12 cellular contexts compared by ENCODE assay signal in the genomic region with DNA sequence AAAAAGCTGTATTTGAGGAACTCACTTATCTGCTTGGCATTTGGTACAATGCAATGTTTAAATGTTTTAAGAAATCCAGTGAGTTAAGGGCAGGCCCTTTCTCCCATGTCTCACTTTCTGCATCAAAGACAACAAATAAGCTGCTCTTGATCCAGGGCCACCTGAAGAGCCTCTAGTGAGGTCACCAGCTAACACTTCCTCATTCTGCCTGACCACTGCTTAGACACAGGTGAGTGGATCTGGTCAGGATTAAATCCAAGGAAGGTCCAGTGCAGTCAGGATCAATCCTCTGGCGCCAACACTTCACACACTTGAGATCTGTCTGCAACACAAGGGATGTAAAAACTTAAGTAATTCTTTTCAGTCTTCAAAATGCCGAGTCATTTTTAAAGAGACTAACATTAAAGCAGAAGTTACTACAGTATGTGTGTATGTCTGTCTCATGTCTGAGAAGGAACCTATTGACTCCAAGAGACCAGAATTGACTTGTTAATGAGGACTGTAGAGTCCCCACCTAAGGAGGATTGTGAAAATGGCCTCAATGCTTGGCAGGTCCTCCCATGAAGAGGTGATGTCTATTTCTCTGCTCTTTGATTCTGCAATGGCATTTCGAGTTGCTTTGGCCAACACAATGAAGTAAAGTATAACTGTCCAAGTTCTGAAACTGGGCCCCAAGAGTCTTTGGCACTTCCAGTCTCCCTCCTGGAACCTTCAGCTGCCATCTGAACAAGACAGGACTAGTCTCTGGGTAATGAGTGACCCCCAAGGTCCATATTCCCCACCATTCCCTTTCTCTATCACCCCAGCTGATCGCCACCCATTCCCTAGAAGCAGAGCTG. TPM values are rescaled to one million over a fixed set of nuclear protein-coding genes. Genes with fewer than 3 reads are reported as not detected.
A peak's percentile ranks its signal among the peaks of the same experiment; 100 is the strongest.
DNase-seq lines count a peak whose midpoint lies in the region; ATAC-seq and TF ChIP-seq lines count a peak whose summit lies in the region.
"Had no signal": no experiment of that assay in that cellular context is flagged by ENCODE, and none has a peak within 500 bp of the region (broad histone marks: within the 10 kb centered on the region; RNA-seq: fewer than 3 reads in every experiment).

No MANE protein-coding gene starts in this region.

- POLR2A ChIA-PET in activated B cell treated with CpG ODN at 0.5 μM for 24 hours (lab: Charles Lee) = no interaction called here

- intact Hi-C loops in activated B cell treated with CpG ODN at 0.5 μM for 24 hours (cut with micrococcal nuclease) (loop anchor here (2.0 kb wide), 1 partner anchor 26 kb away; no protein-coding TSS in a partner anchor), lower leg skin (cut with DNase I; ENCODE audit: low total_unique reads) (no loop called here)

- H3K9me3 Mint-ChIP-seq in activated B cell treated with CpG ODN at 0.5 μM for 24 hours (no peaks in the 10 kb centered on the region), progenitor cell of endocrine pancreas (ENCODE audit: low read depth) (no peaks in the 10 kb centered on the region)

- H3K4me3 Mint-ChIP-seq in activated B cell treated with CpG ODN at 0.5 μM for 24 hours (no peak overlapping the region), progenitor cell of endocrine pancreas (ENCODE audit: low read depth) (no peak overlapping the region)

- H3K27me3 Mint-ChIP-seq in activated B cell treated with CpG ODN at 0.5 μM for 24 hours (no peaks in the 10 kb centered on the region), progenitor cell of endocrine pancreas (no peaks in the 10 kb centered on the region)

- TF ChIP-seq CTCF in activated B cell treated with CpG ODN at 0.5 μM for 24 hours (IDR thresholded peaks at IDR 0.05) (no peak), progenitor cell of endocrine pancreas (IDR thresholded peaks at IDR 0.05; ENCODE audit: unreplicated experiment) (no peak), lower leg skin (IDR thresholded peaks at IDR 0.05) (no peak)

- no peak for DNase-seq in activated B cell treated with CpG ODN at 0.5 μM for 24 hours
- DNase-seq in progenitor cell of endocrine pancreas (ENCODE audit: low spot score, unreplicated experiment) = no peak
- no peak for DNase-seq in HuH-7.5 (ENCODE audit: low spot score)
- no peak for DNase-seq in C1 segment of cervical spinal cord (lab: John Stamatoyannopoulos, UW)
- DNase-seq in lower leg skin (ENCODE audit: low spot score in 2 of 2) = no peak
- DNase-seq: activated T-cell treated with anti-CD3 and anti-CD28 coated beads, Interleukin-2, amount 50 U/mL, for 48 hours; mammary epithelial cell; NCI-H1105 had no signal

- H3K4me1 Mint-ChIP-seq in activated B cell treated with CpG ODN at 0.5 μM for 24 hours = peaks cover 30% of the 10 kb centered on the region
- H3K4me1 Mint-ChIP-seq in progenitor cell of endocrine pancreas (ENCODE audit: low read depth) = peaks cover 45% of the 10 kb centered on the region

- H3K27ac Mint-ChIP-seq in activated B cell treated with CpG ODN at 0.5 μM for 24 hours = peak overlapping the region; percentile 2
- peak overlapping the region; percentile 60 for H3K27ac Mint-ChIP-seq in progenitor cell of endocrine pancreas

- CTCF ChIA-PET in activated B cell treated with CpG ODN at 0.5 μM for 24 hours (lab: Charles Lee) = interaction anchor here (1.5 kb wide), 1 partner anchor 43 kb away, joined by 3 read pairs; a partner anchor contains a TSS

- ATAC-seq in GM18519 (IDR thresholded peaks at IDR 0.05; ENCODE audit: low FRiP score, unreplicated experiment) = peak; percentile 38
- peak; percentile 47 for ATAC-seq in HG02678 (IDR thresholded peaks at IDR 0.05; ENCODE audit: unreplicated experiment)
- peak; percentile 34 for ATAC-seq in activated B cell treated with CpG ODN at 0.5 μM for 24 hours (ENCODE audit: low read depth)
- ATAC-seq in GM19324 (IDR thresholded peaks at IDR 0.05; ENCODE audit: low FRiP score, unreplicated experiment) = no peak

- H3K4me3 ChIP-seq in lower leg skin (ENCODE audit: low read depth, poor library complexity, severe bottlenecking) = no peak overlapping the region
- H3K4me3 ChIP-seq: SK-N-MC had no signal

- no peak for TF ChIP-seq POLR2A in lower leg skin (IDR thresholded peaks at IDR 0.05)

- 80% methylated on average over 4 of the region's 4 CpGs for WGBS in lower leg skin, 2 donors

- peaks cover 10% of the 10 kb centered on the region for H3K36me3 Mint-ChIP-seq in activated B cell treated with CpG ODN at 0.5 μM for 24 hours (ENCODE audit: low read depth)
- peaks cover 16% of the 10 kb centered on the region for H3K36me3 Mint-ChIP-seq in progenitor cell of endocrine pancreas (ENCODE audit: insufficient read depth)

RNA-seq across cellular contexts. Expression of a gene that starts 43.1 kb away (rescaled TPM):
- total RNA-seq in activated B cell treated with CpG ODN at 0.5 μM for 24 hours (16.6 and 21.7 TPM in 2 replicates), progenitor cell of endocrine pancreas (65.9 and 66.9 TPM in 2 replicates), lower leg skin (10 to 100 TPM in 3 of 4 donors, 1 to 10 TPM in 1; 7.9 to 19.1 (median 11.7) TPM)
